In the genomic region with DNA sequence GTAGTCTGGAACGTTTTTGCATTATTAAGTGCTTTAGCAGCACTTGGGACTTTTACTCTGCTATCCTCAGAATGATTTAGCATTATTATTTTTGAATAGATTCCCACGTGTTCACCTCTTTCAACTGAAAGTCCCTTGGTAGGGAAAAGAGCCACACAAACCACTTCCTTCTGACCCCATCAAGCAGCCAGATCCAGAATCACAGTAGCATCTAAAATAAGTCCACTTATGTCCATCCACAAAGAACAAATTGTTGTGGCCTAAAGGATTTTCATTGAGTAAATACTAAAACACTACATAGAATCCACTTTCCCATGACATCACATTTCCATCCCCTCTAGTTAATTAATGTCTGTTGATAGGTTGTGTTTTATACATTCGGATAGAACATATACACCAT, we compare ENCODE assay signal across 25 cellular contexts.
"Had no signal": no experiment of that assay in that cellular context is flagged by ENCODE, and none has a peak within 500 bp of the region (broad histone marks: within the 10 kb centered on the region; RNA-seq: fewer than 3 reads in every experiment).

No MANE protein-coding gene starts in this region.

- H3K4me2 ChIP-seq: KMS-11 had no signal

- H3K4me3 Mint-ChIP-seq: activated CD4-positive, alpha-beta memory T cell treated with anti-CD3 and anti-CD28 coated beads, Interleukin-2, amount 10 ng/mL, durations not matched to agents 7 days and 5 days; activated CD4-positive, alpha-beta T cell treated with anti-CD3 and anti-CD28 coated beads for 36 hours; central memory CD8-positive, alpha-beta T cell; T-helper 17 cell had no signal

- H3K27ac ChIP-seq: KMS-11, Peyer's patch, VCaP had no signal

- ATAC-seq: activated CD4-positive, alpha-beta T cell treated with anti-CD3 and anti-CD28 coated beads for 36 hours; body of pancreas; T-helper 17 cell had no signal

- H3K36me3 ChIP-seq: MG63, Peyer's patch had no signal

- H3K4me3 ChIP-seq: body of pancreas, MG63, Peyer's patch had no signal

- H3K9me3 ChIP-seq: body of pancreas, MG63, Peyer's patch had no signal

- H3K4me1 Mint-ChIP-seq: activated CD4-positive, alpha-beta memory T cell treated with anti-CD3 and anti-CD28 coated beads, Interleukin-2, amount 10 ng/mL, durations not matched to agents 7 days and 5 days; activated CD4-positive, alpha-beta T cell treated with anti-CD3 and anti-CD28 coated beads for 36 hours; central memory CD8-positive, alpha-beta T cell; T-helper 17 cell had no signal

- DNase-seq: activated CD4-positive, alpha-beta memory T cell treated with anti-CD3 and anti-CD28 coated beads, Interleukin-2, amount 10 ng/mL, durations not matched to agents 7 days and 5 days; activated CD4-positive, alpha-beta T cell treated with anti-CD3 and anti-CD28 coated beads for 36 hours; activated CD4-positive, alpha-beta T cell treated with anti-CD3 and anti-CD28 coated beads, Interleukin-2, amount 50 U/mL, for 1 hour; activated CD4-positive, CD25-positive, alpha-beta regulatory T cell; activated CD8-positive, alpha-beta memory T cell treated with anti-CD3 and anti-CD28 coated beads, Interleukin-2, amount 50 U/mL, for 4 hours; activated naive CD4-positive, alpha-beta T cell treated with anti-CD3 and anti-CD28 coated beads, Interleukin-2, amount 50 U/mL, for 16 hours; aorta; body of pancreas; MG63; MV-4-11; NCI-H1105; NCI-H1436; NCI-H187; NCI-H2081; NCI-H510A treated with DMSO at 0.1 percent for 48 hours; NCI-H69; NK-92 treated with Interleukin-12 subunit alpha and Interleukin-12 subunit beta, amount 100 ng/mL, for 24 hours; OCI-M1; Peyer's patch; SHP77 treated with DMSO at 0.1 percent for 48 hours; T-helper 17 cell; T-helper 9 cell had no signal

- H3K27me3 ChIP-seq: body of pancreas, MG63, Peyer's patch had no signal

- H3K27ac Mint-ChIP-seq: activated CD4-positive, alpha-beta memory T cell treated with anti-CD3 and anti-CD28 coated beads, Interleukin-2, amount 10 ng/mL, durations not matched to agents 7 days and 5 days; activated CD4-positive, alpha-beta T cell treated with anti-CD3 and anti-CD28 coated beads for 36 hours; T-helper 17 cell had no signal

- H3K27me3 Mint-ChIP-seq: activated CD4-positive, alpha-beta memory T cell treated with anti-CD3 and anti-CD28 coated beads, Interleukin-2, amount 10 ng/mL, durations not matched to agents 7 days and 5 days; activated CD4-positive, alpha-beta T cell treated with anti-CD3 and anti-CD28 coated beads for 36 hours; central memory CD8-positive, alpha-beta T cell; T-helper 17 cell had no signal
